19 cellular contexts compared by ENCODE assay signal in the genomic region with DNA sequence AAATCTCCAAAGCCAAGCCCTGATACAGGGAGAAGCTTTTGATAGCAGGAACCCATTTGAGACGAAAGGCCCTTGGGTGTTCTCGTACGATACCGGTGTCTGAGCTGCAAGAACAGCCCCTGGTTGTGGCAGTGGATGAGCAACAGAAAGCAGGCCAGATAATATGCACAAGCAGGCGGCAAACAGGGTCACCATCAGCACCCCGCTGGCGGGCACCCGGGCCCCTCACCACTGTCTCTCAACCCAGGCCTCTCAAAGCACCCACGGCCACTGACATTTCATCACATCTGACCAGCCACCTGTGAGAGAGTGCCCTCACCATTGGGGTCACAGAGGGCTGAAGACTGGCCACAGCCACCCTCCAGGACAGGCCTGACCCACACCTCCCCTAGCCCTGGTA.
DNase-seq lines count a peak whose midpoint lies in the region; ATAC-seq and TF ChIP-seq lines count a peak whose summit lies in the region.
"Had no signal": no experiment of that assay in that cellular context is flagged by ENCODE, and none has a peak within 500 bp of the region (broad histone marks: within the 10 kb centered on the region; RNA-seq: fewer than 3 reads in every experiment).

No MANE protein-coding gene starts in this region.

- H3K4me1 Mint-ChIP-seq in central memory CD8-positive, alpha-beta T cell, result no peaks in the 10 kb centered on the region

- TF ChIP-seq CTCF in thyroid gland (IDR thresholded peaks at IDR 0.05), result no peak

- H3K4me1 ChIP-seq in aorta (ENCODE audit: control insufficient read depth in 1 of 2, insufficient read depth in 2 of 2, low read length in 2 of 2) (no peaks in the 10 kb centered on the region), thyroid gland (peaks cover 7 to 9% of the 10 kb centered on the region in 2 donors)

- peak; percentile 2 for DNase-seq in activated CD4-positive, CD25-positive, alpha-beta regulatory T cell treated with anti-CD3 and anti-CD28 coated beads, Interleukin-2, amount 50 U/mL, for 72 hours
- DNase-seq in activated CD4-positive, CD25-positive, alpha-beta regulatory T cell (lab: John Stamatoyannopoulos, UW), result no peak
- DNase-seq in central memory CD8-positive, alpha-beta T cell (ENCODE audit: low spot score in 2 of 2), result no peak
- peak; percentile 40 for DNase-seq in islet precursor cell
- peak; percentile 35 for DNase-seq in ureter (ENCODE audit: low spot score)
- DNase-seq in aorta, result no peak
- DNase-seq in thyroid gland, result no peak
- DNase-seq: ACHN, Kasumi-1, NCI-H1694, NCI-H2081 treated with DMSO at 0.1 percent for 48 hours, NCI-H2171 treated with DMSO at 0.1 percent for 48 hours, NCI-H524 treated with DMSO at 0.1 percent for 48 hours, NCI-H82, SIG-M5 had no signal

- H3K27ac ChIP-seq in aorta (ENCODE audit: low read depth in 1 of 2, low read length in 2 of 2), result no peak overlapping the region
- no peak overlapping the region for H3K27ac ChIP-seq in thyroid gland
- H3K27ac ChIP-seq: 22Rv1, C4-2B had no signal

- H3K9me3 ChIP-seq in aorta (ENCODE audit: control insufficient read depth, low read length) (no peaks in the 10 kb centered on the region), thyroid gland (no peaks in the 10 kb centered on the region)

- H3K4me3 ChIP-seq in aorta (ENCODE audit: low read length in 2 of 2), result no peak overlapping the region
- no peak overlapping the region for H3K4me3 ChIP-seq in thyroid gland (replicated peaks in 1 of 3)

- peaks cover 53% of the 10 kb centered on the region for H3K27me3 Mint-ChIP-seq in central memory CD8-positive, alpha-beta T cell

- no peaks in the 10 kb centered on the region for H3K36me3 Mint-ChIP-seq in central memory CD8-positive, alpha-beta T cell (ENCODE audit: insufficient read depth)

- no peak for TF ChIP-seq POLR2A in thyroid gland (IDR thresholded peaks at IDR 0.05)

- H3K36me3 ChIP-seq in aorta (ENCODE audit: control insufficient read depth in 1 of 2, insufficient read depth in 2 of 2, low read length in 1 of 2) (no peaks in the 10 kb centered on the region), thyroid gland (no peaks in the 10 kb centered on the region)

- no peaks in the 10 kb centered on the region for H3K27me3 ChIP-seq in aorta (ENCODE audit: control insufficient read depth in 1 of 2, insufficient read depth in 2 of 2, low read length in 1 of 2)
- H3K27me3 ChIP-seq in thyroid gland, result no peaks in the 10 kb centered on the region

- 96 to 99% methylated on average over 9 of the region's 9 CpGs for WGBS in aorta, 2 donors
- WGBS in thyroid gland, 2 donors, result 96% methylated on average over 5 to 9 of the region's 9 CpGs

- H3K9me3 Mint-ChIP-seq in central memory CD8-positive, alpha-beta T cell, result no peaks in the 10 kb centered on the region

- ATAC-seq in central memory CD8-positive, alpha-beta T cell (replicated peaks; ENCODE audit: extremely low read depth, poor library complexity, severe bottlenecking), result peak; percentile 14
- ATAC-seq in aorta (ENCODE audit: low FRiP score), result no peak
- no peak for ATAC-seq in GM18909 (IDR thresholded peaks at IDR 0.05; ENCODE audit: poor library complexity, unreplicated experiment)
- ATAC-seq: Panc1 had no signal

- intact Hi-C loops in aorta (cut with DNase I), result loop anchor here in 1 of 2 donors (10.0 kb wide), 1 partner anchor 151 kb away; no protein-coding TSS in a partner anchor
- intact Hi-C loops in thyroid gland (cut with DNase I), result no loop called here

- H3K27ac Mint-ChIP-seq in central memory CD8-positive, alpha-beta T cell (ENCODE audit: low read depth), result no peak overlapping the region

- no peak overlapping the region for H3K4me3 Mint-ChIP-seq in central memory CD8-positive, alpha-beta T cell

Comparison
In these comparisons a context has a peak if more than half of its experiments do, and no peak if none do; other contexts are left out.
1. DNase-seq: peak in activated CD4-positive, CD25-positive, alpha-beta regulatory T cell treated with anti-CD3 and anti-CD28 coated beads, Interleukin-2, amount 50 U/mL, for 72 hours (single experiment), islet precursor cell (single experiment) and ureter (single experiment); none in activated CD4-positive, CD25-positive, alpha-beta regulatory T cell (0 of 4), central memory CD8-positive, alpha-beta T cell (0 of 2), aorta (0 of 2) and thyroid gland (0 of 2).